Comparison of ENCODE assay signal across 21 cellular contexts in the genomic region with DNA sequence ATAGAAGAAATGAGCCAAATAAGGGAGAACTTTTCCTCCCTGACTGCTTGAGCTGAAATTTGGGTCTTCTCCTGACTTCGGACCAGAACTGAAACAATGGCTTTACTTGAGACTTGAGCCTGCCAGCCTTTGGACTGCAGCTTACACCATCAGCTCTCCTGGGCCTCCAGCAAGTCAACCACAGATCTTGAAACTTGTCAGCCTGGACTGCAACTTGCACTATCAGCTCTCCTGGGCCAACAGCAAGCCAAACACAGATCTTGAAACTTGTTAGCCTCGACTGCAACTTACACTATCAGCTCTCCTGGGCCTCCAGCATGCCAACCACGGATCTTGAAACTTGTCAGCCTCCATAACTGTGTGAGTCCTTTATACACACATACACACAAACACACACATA.
DNase-seq lines count a peak whose midpoint lies in the region; ATAC-seq, FAIRE-seq and TF ChIP-seq lines count a peak whose summit lies in the region.
"Had no signal": no experiment of that assay in that cellular context is flagged by ENCODE, and none has a peak within 500 bp of the region (broad histone marks: within the 10 kb centered on the region; RNA-seq: fewer than 3 reads in every experiment).

No MANE protein-coding gene starts in this region.

- H3K9me2 ChIP-seq in SU-DHL-6 (replicated peaks; ENCODE audit: insufficient read depth, low read length): no peaks in the 10 kb centered on the region

- H3K36me3 ChIP-seq in left ventricle myocardium inferior (no peaks in the 10 kb centered on the region), SU-DHL-6 (ENCODE audit: low read length) (no peaks in the 10 kb centered on the region)
- H3K36me3 ChIP-seq: BLaER1 treated with 17β-estradiol and CSF1 and Interleukin-3, amounts not matched to agents 10 nM and 100 nM had no signal

- no peaks in the 10 kb centered on the region for H4K20me1 ChIP-seq in SU-DHL-6 (ENCODE audit: low read depth, low read length)
- H4K20me1 ChIP-seq: BLaER1 treated with 17β-estradiol and CSF1 and Interleukin-3, amounts not matched to agents 10 nM and 100 nM had no signal

- no peaks in the 10 kb centered on the region for H3F3A ChIP-seq in SU-DHL-6 (ENCODE audit: insufficient read depth)

- no peak for TF ChIP-seq CTCF in left ventricle myocardium inferior (IDR thresholded peaks at IDR 0.05; ENCODE audit: borderline replicate concordance)
- TF ChIP-seq CTCF in SU-DHL-6 (IDR thresholded peaks at IDR 0.05; ENCODE audit: insufficient read depth, low read length, poor library complexity, severe bottlenecking): no peak

- ATAC-seq in left ventricle myocardium superior: no peak
- ATAC-seq: A549; CD8-positive, alpha-beta T cell had no signal

- H3K4me2 ChIP-seq in SU-DHL-6 (ENCODE audit: low read depth, low read length, poor library complexity, severe bottlenecking): no peak overlapping the region
- H3K4me2 ChIP-seq: A549; BLaER1 treated with 17β-estradiol and CSF1 and Interleukin-3, amounts not matched to agents 10 nM and 100 nM had no signal

- H3K79me2 ChIP-seq in SU-DHL-6 (ENCODE audit: insufficient read depth, low read length): no peaks in the 10 kb centered on the region

- H3K27ac ChIP-seq in left ventricle myocardium inferior (replicated peaks) (no peak overlapping the region), SU-DHL-6 (ENCODE audit: low read depth, low read length) (no peak overlapping the region)
- H3K27ac ChIP-seq: 22Rv1; A549; BLaER1 treated with 17β-estradiol and CSF1 and Interleukin-3, amounts not matched to agents 10 nM and 100 nM; C4-2B had no signal

- H3K4me1 ChIP-seq in left ventricle myocardium inferior: no peaks in the 10 kb centered on the region
- H3K4me1 ChIP-seq: A549; BLaER1 treated with 17β-estradiol and CSF1 and Interleukin-3, amounts not matched to agents 10 nM and 100 nM; Caco-2 had no signal

- H3K4me3 ChIP-seq in left ventricle myocardium inferior (no peak overlapping the region), SU-DHL-6 (ENCODE audit: insufficient read depth, low read length, poor library complexity, severe bottlenecking) (no peak overlapping the region)
- H3K4me3 ChIP-seq: A549; BLaER1 treated with 17β-estradiol and CSF1 and Interleukin-3, amounts not matched to agents 10 nM and 100 nM had no signal

- H3K9me3 ChIP-seq in left ventricle myocardium inferior (replicated peaks) (peaks cover 10% of the 10 kb centered on the region), SU-DHL-6 (ENCODE audit: insufficient read depth, low read length) (0 out of 2 replicates have a peak, but pooled peaks cover 3% of the 10 kb centered on the region)
- H3K9me3 ChIP-seq: A549; BLaER1 treated with 17β-estradiol and CSF1 and Interleukin-3, amounts not matched to agents 10 nM and 100 nM; Caco-2 had no signal

- peak overlapping the region; percentile 49 for H2AFZ ChIP-seq in SU-DHL-6 (ENCODE audit: low read depth, low read length, severe bottlenecking)

- peak; percentile 95 for FAIRE-seq in urothelium cell line (lab: Jason Lieb, UNC)
- FAIRE-seq: A549, D721Med, G401.6, GM12891, GM19239 had no signal

- H3K27me3 ChIP-seq in left ventricle myocardium inferior (ENCODE audit: low read depth): no peaks in the 10 kb centered on the region
- no peaks in the 10 kb centered on the region for H3K27me3 ChIP-seq in SU-DHL-6 (ENCODE audit: low read length)
- H3K27me3 ChIP-seq: BLaER1 treated with 17β-estradiol and CSF1 and Interleukin-3, amounts not matched to agents 10 nM and 100 nM had no signal

- DNase-seq in left ventricle myocardium superior: peak; percentile 15
- no peak for DNase-seq in left ventricle myocardium inferior
- no peak for DNase-seq in urothelium cell line (ENCODE audit: low spot score)
- no peak for DNase-seq in NCI-H1105 (lab: John Stamatoyannopoulos, UW)
- no peak for DNase-seq in iPS-NIHi11 (ENCODE audit: low spot score)
- DNase-seq: AML-193; Caco-2; Calu3; CD4-positive, alpha-beta T cell; CD8-positive, alpha-beta T cell; DMS79 treated with DMSO at 0.1 percent for 48 hours; GF-D8 had no signal

- intact Hi-C loops in left ventricle myocardium superior (cut with micrococcal nuclease): no loop called here
- intact Hi-C loops in left ventricle myocardium inferior (cut with micrococcal nuclease): no loop called here

- H3K9ac ChIP-seq in SU-DHL-6 (ENCODE audit: low read length): no peak overlapping the region
- H3K9ac ChIP-seq: BLaER1 treated with 17β-estradiol and CSF1 and Interleukin-3, amounts not matched to agents 10 nM and 100 nM had no signal
